ENCODE assay signal across 1 cellular context in genomic region chr11:46393231-46393616, GRCh38.
TF ChIP-seq lines count a peak whose summit lies in the region.

No MANE protein-coding gene starts in this region.

TF ChIP-seq in WTC11, 78 proteins besides CTCF, POLR2A, EP300 and RAD21 (continued from another document):
- TF ChIP-seq, protein P1, sequence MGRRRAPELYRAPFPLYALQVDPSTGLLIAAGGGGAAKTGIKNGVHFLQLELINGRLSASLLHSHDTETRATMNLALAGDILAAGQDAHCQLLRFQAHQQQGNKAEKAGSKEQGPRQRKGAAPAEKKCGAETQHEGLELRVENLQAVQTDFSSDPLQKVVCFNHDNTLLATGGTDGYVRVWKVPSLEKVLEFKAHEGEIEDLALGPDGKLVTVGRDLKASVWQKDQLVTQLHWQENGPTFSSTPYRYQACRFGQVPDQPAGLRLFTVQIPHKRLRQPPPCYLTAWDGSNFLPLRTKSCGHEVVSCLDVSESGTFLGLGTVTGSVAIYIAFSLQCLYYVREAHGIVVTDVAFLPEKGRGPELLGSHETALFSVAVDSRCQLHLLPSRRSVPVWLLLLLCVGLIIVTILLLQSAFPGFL (CRISPR knock-in tag; IDR thresholded peaks at IDR 0.05; ENCODE audit: borderline replicate concordance), result no peak
